ENCODE assay signal across 19 cellular contexts in the genomic region with DNA sequence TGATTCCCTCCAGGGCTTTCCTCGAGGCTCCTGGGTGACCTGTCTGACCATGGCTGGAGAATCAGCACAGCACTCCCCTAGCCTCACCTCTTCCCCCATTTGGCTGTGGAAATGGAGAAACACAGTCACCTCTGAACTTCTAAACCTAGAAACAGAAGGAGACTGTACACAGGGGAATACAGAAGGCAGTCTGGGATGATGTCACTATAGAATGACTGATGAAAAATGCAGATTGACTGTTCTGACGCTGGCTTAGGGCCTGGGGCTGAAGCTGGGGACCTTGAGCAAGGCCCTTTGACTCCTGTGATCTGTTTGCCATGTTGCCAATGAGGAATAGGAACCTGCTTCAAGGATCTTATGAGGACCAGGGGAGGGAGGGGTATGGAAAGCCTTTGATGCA. TPM values are rescaled to one million over a fixed set of nuclear protein-coding genes. Genes with fewer than 3 reads are reported as not detected.
DNase-seq lines count a peak whose midpoint lies in the region; ATAC-seq, FAIRE-seq and TF ChIP-seq lines count a peak whose summit lies in the region.
"Had no signal": no experiment of that assay in that cellular context is flagged by ENCODE, and none has a peak within 500 bp of the region (broad histone marks: within the 10 kb centered on the region; RNA-seq: fewer than 3 reads in every experiment).

No MANE protein-coding gene starts in this region.

- no peak overlapping the region for H3K4me3 ChIP-seq in CD4-positive, alpha-beta memory T cell (ENCODE audit: low read length in 2 of 2)
- no peak overlapping the region for H3K4me3 ChIP-seq in HEK293 (ENCODE audit: low read depth, low read length)
- H3K4me3 ChIP-seq in K562 = no peak overlapping the region
- H3K4me3 ChIP-seq in SJCRH30 = no peak overlapping the region
- H3K4me3 ChIP-seq: pancreas, skin epidermis, tibial artery had no signal

- H3K9ac ChIP-seq in K562 (ENCODE audit: insufficient read depth in 1 of 2, low read depth in 2 of 2, low read length in 2 of 2) = no peak overlapping the region

- H3K27me3 ChIP-seq in CD4-positive, alpha-beta memory T cell (ENCODE audit: insufficient read depth, low read length) = no peaks in the 10 kb centered on the region
- H3K27me3 ChIP-seq in K562 (ENCODE audit: control insufficient read depth in 2 of 2, insufficient read depth in 2 of 2, low read length in 2 of 2) (peaks cover 0 to 8% of the 10 kb centered on the region in 2 experiments; a peak in 1 of 5 replicates), SJCRH30 (no peaks in the 10 kb centered on the region)
- H3K27me3 ChIP-seq: BE2C, pancreas, tibial artery had no signal

- no peak overlapping the region for H3K27ac ChIP-seq in CD4-positive, alpha-beta memory T cell (ENCODE audit: low read depth, low read length)
- no peak overlapping the region for H3K27ac ChIP-seq in HEK293 (ENCODE audit: extremely low read depth, low read depth, low read length)
- H3K27ac ChIP-seq in K562 (ENCODE audit: extremely low read depth, low read depth, low read length) = no peak overlapping the region
- no peak overlapping the region for H3K27ac ChIP-seq in SJCRH30
- H3K27ac ChIP-seq: pancreas, RWPE1, skin epidermis, tibial artery had no signal

- TF ChIP-seq POLR2A in K562 (conservative IDR thresholded peaks at IDR 0.05) = no peak

- no peak for TF ChIP-seq CTCF in HEK293 (tag by site-specific recombination; IDR thresholded peaks at IDR 0.05)
- no peak for TF ChIP-seq CTCF in K562 (IDR thresholded peaks at IDR 0.05 in 2 of 3, conservative IDR thresholded peaks at IDR 0.05 in 1 of 3; ENCODE audit: insufficient read depth in 2 of 3, low read depth in 1 of 3, low read length in 3 of 3)

- WGBS in K562 (ENCODE audit: insufficient coverage, low coverage, missing lambda C conversion rate) = 3% methylated on average over 2 of the region's 2 CpGs

- TF ChIP-seq EP300 in K562 (IDR thresholded peaks at IDR 0.05; ENCODE audit: low read length) = no peak

- peaks cover 7 to 10% (median 9%) of the 10 kb centered on the region in 4 donors for H3K4me1 Mint-ChIP-seq in CD4-positive, alpha-beta memory T cell
- H3K4me1 Mint-ChIP-seq in natural killer cell treated with Interleukin-12 subunit alpha and Interleukin-12 subunit beta and Interleukin-15 and Interleukin-18, amount 100 ng/mL, for 72 hours (ENCODE audit: low read depth in 2 of 2) = peaks cover 5 to 18% of the 10 kb centered on the region in 2 donors

- H3K4me1 ChIP-seq in CD4-positive, alpha-beta memory T cell (ENCODE audit: insufficient read depth, low read length) = no peaks in the 10 kb centered on the region
- no peaks in the 10 kb centered on the region for H3K4me1 ChIP-seq in HEK293 (ENCODE audit: control insufficient read depth, insufficient read depth, low read length)
- H3K4me1 ChIP-seq in K562 (replicated peaks in 1 of 2; ENCODE audit: control insufficient read depth in 2 of 2, insufficient read depth in 2 of 2, low read length in 2 of 2) = no peaks in the 10 kb centered on the region
- H3K4me1 ChIP-seq in SJCRH30 = no peaks in the 10 kb centered on the region
- H3K4me1 ChIP-seq: BE2C, pancreas, tibial artery had no signal

- DNase-seq in CD4-positive, alpha-beta memory T cell = no peak
- no peak for DNase-seq in K562 (ENCODE audit: extremely low read depth in 1 of 4, low spot score in 3 of 4)
- DNase-seq in natural killer cell treated with Interleukin-12 subunit alpha and Interleukin-12 subunit beta and Interleukin-15 and Interleukin-18, amount 100 ng/mL, for 72 hours (ENCODE audit: low spot score) = no peak
- no peak for DNase-seq in GF-D8 (lab: John Stamatoyannopoulos, UW)
- no peak for DNase-seq in effector CD8-positive, alpha-beta T cell (lab: John Stamatoyannopoulos, UW)
- DNase-seq in SJCRH30 = no peak
- DNase-seq: activated T-cell treated with anti-CD3 and anti-CD28 coated beads for 4 hours; amniotic stem cell; BE2C; foreskin fibroblast; NCI-H1930; NCI-H446; pancreas; stimulated activated CD4-positive, alpha-beta T cell treated with anti-CD3 and anti-CD28 coated beads, Interleukin-4, amount 100 ng/mL, for 24 hours; tibial artery had no signal

- H3K9me3 Mint-ChIP-seq in CD4-positive, alpha-beta memory T cell = no peaks in the 10 kb centered on the region
- no peaks in the 10 kb centered on the region for H3K9me3 Mint-ChIP-seq in natural killer cell treated with Interleukin-12 subunit alpha and Interleukin-12 subunit beta and Interleukin-15 and Interleukin-18, amount 100 ng/mL, for 72 hours

- H4K20me1 ChIP-seq in K562 (replicated peaks; ENCODE audit: control insufficient read depth, insufficient read depth, low read length) = 0 out of 2 replicates have a peak, but pooled peaks cover 4% of the 10 kb centered on the region

- H2AFZ ChIP-seq in K562 (ENCODE audit: low read depth, low read length) = no peak overlapping the region

- H3K36me3 Mint-ChIP-seq in CD4-positive, alpha-beta memory T cell = peaks cover 43 to 70% of the 10 kb centered on the region in 2 donors
- peaks cover 6% of the 10 kb centered on the region for H3K36me3 Mint-ChIP-seq in natural killer cell treated with Interleukin-12 subunit alpha and Interleukin-12 subunit beta and Interleukin-15 and Interleukin-18, amount 100 ng/mL, for 72 hours

- H3K9me3 ChIP-seq in CD4-positive, alpha-beta memory T cell (ENCODE audit: control insufficient read depth in 1 of 2, low read length in 2 of 2) = no peaks in the 10 kb centered on the region
- H3K9me3 ChIP-seq in HEK293 (ENCODE audit: control insufficient read depth, insufficient read depth, low read depth, low read length) (no peaks in the 10 kb centered on the region), K562 (replicated peaks; ENCODE audit: control insufficient read depth, insufficient read depth, low read depth, low read length) (no peaks in the 10 kb centered on the region), SJCRH30 (replicated peaks) (no peaks in the 10 kb centered on the region)
- H3K9me3 ChIP-seq: BE2C, pancreas, tibial artery had no signal

- BruUV-seq in K562 (replicated peaks; lab: Mats Ljungman, UMichigan) = no TSS peak

- no peak overlapping the region for H3K4me3 Mint-ChIP-seq in CD4-positive, alpha-beta memory T cell
- no peak overlapping the region for H3K4me3 Mint-ChIP-seq in natural killer cell treated with Interleukin-12 subunit alpha and Interleukin-12 subunit beta and Interleukin-15 and Interleukin-18, amount 100 ng/mL, for 72 hours

- H3K27ac Mint-ChIP-seq in CD4-positive, alpha-beta memory T cell = peak overlapping the region in 5 of 7 donors; percentile 67 to 90 (median 81)
- peak overlapping the region; percentile 49 to 87 for H3K27ac Mint-ChIP-seq in natural killer cell treated with Interleukin-12 subunit alpha and Interleukin-12 subunit beta and Interleukin-15 and Interleukin-18, amount 100 ng/mL, for 72 hours

- no peaks in the 10 kb centered on the region for H3K79me2 ChIP-seq in K562 (ENCODE audit: control insufficient read depth, insufficient read depth, low read length)

- no peak overlapping the region for H3K4me2 ChIP-seq in K562 (ENCODE audit: insufficient read depth, low read length)

- ATAC-seq in K562 = peak; percentile 66
- no peak for ATAC-seq in natural killer cell treated with Interleukin-12 subunit alpha and Interleukin-12 subunit beta and Interleukin-15 and Interleukin-18, amount 100 ng/mL, for 72 hours

- intact Hi-C loops in CD4-positive, alpha-beta memory T cell (cut with micrococcal nuclease) = no loop called here
- intact Hi-C loops in K562 (cut with micrococcal nuclease) = no loop called here

- in situ Hi-C loops in K562 (cut with MboI) = no loop called here

- peaks cover 2% of the 10 kb centered on the region for H3K9me1 ChIP-seq in K562 (ENCODE audit: control insufficient read depth, insufficient read depth, low read length)

- CTCF ChIA-PET in CD4-positive, alpha-beta memory T cell (lab: Charles Lee; ENCODE audit: partially characterized antibody) = interaction anchor here (0.8 to 3.1 kb wide), 4 partner anchors 17 to 66 kb away, joined by 3 to 16 read pairs (median 6); no protein-coding TSS in a partner anchor
- CTCF ChIA-PET in HEK293 (lab: Yijun Ruan, JAX) = interaction anchor here (0.7 to 1.1 kb wide), 2 partner anchors 56 to 91 kb away, joined by 3 read pairs; no protein-coding TSS in a partner anchor
- CTCF ChIA-PET in K562 (lab: Yijun Ruan, JAX; ENCODE audit: low intra/inter-chr PET ratio) = interaction anchor here (0.6 kb wide), 1 partner anchor 1951 kb away, joined by 3 read pairs; no protein-coding TSS in a partner anchor

- POLR2A ChIA-PET in CD4-positive, alpha-beta memory T cell (lab: Charles Lee; ENCODE audit: partially characterized antibody) = interaction anchor here (0.7 kb wide), 1 partner anchor 32 kb away, joined by 3 read pairs; no protein-coding TSS in a partner anchor
- POLR2A ChIA-PET in HEK293 (lab: Yijun Ruan, JAX) (no interaction called here), K562 (lab: Yijun Ruan, JAX) (interaction anchor here (0.7 kb wide), 1 partner anchor 67 kb away, joined by 3 read pairs; no protein-coding TSS in a partner anchor)

- H3K36me3 ChIP-seq in CD4-positive, alpha-beta memory T cell (ENCODE audit: insufficient read depth, low read length) = peaks cover 59% of the 10 kb centered on the region
- H3K36me3 ChIP-seq in HEK293 (ENCODE audit: control insufficient read depth in 2 of 2, insufficient read depth in 1 of 2, low read length in 2 of 2) (peaks cover 0 to 9% of the 10 kb centered on the region in 2 experiments; a peak in 1 of 3 replicates), K562 (ENCODE audit: control insufficient read depth, insufficient read depth, low read length) (no peaks in the 10 kb centered on the region), SJCRH30 (no peaks in the 10 kb centered on the region)
- H3K36me3 ChIP-seq: BE2C had no signal

- FAIRE-seq in K562 (lab: Jason Lieb, UNC) = no peak
- FAIRE-seq: endometrium, pancreas had no signal

- TF ChIP-seq RAD21 in K562 (CRISPR knock-in tag; conservative IDR thresholded peaks at IDR 0.05 in 1 of 2, IDR thresholded peaks at IDR 0.05 in 1 of 2) = no peak

- no peaks in the 10 kb centered on the region for H3K27me3 Mint-ChIP-seq in CD4-positive, alpha-beta memory T cell
- H3K27me3 Mint-ChIP-seq in natural killer cell treated with Interleukin-12 subunit alpha and Interleukin-12 subunit beta and Interleukin-15 and Interleukin-18, amount 100 ng/mL, for 72 hours = no peaks in the 10 kb centered on the region

RNA-seq across cellular contexts. Expression of gene ANXA6, which starts 24.2 kb away (rescaled TPM):
- 100 to 1,000 TPM; 318 to 342 TPM for total RNA-seq in CD4-positive, alpha-beta memory T cell
- polyA plus RNA-seq in CD4-positive, alpha-beta memory T cell = 100 to 1,000 TPM; 229 to 330 TPM
- 14.4 and 15.9 TPM in 2 replicates for total RNA-seq in K562 (2011; cell fraction: chromatin; rRNA removed; ENCODE audit: low replicate concordance)
- 6.0 and 8.9 TPM in 2 replicates for total RNA-seq in K562 (2011; cell fraction: nucleolus; rRNA removed)
- 11.6 and 11.7 TPM in 2 replicates for total RNA-seq in K562 (2011; cell fraction: nucleoplasm; rRNA removed)
- total RNA-seq in K562 (2014; rRNA removed) = 8.1 and 11.8 TPM in 2 replicates
- 7.8 and 9.6 TPM in 2 replicates for total RNA-seq in K562 (2014; rRNA removed; fragmentation: Illumina TruSeq; extraction: Trizol)
- 12.0 and 13.2 TPM in 2 replicates for total RNA-seq in K562 (2015; rRNA removed; fragmentation: Illumina TruSeq; extraction: Trizol)
- 11.6 and 12.0 TPM in 2 replicates for total RNA-seq in K562 (2021)
- 8.1 and 27.2 TPM in 2 replicates for polyA plus RNA-seq in K562 (2011; rRNA removed)
- 7.1 and 33.5 TPM in 2 replicates for polyA plus RNA-seq in K562 (2011; cell fraction: cytosol; rRNA removed)
- 5.0 and 18.8 TPM in 2 replicates for polyA plus RNA-seq in K562 (2011; cell fraction: nucleus; rRNA removed)
- polyA plus RNA-seq in K562 (2012) = 13.5 and 16.9 TPM in 2 replicates
- 10.1 and 10.4 TPM in 2 replicates for polyA plus RNA-seq in K562 (2014; fragmentation: Illumina TruSeq; extraction: Trizol)
- 1 to 10 TPM in 1 of 2 experiments, under 1 TPM in 1; 0.70 to 1.9 TPM for polyA plus RNA-seq in K562 (2014; fragmentation: Nextera tagmentation; extraction: Ambion mirVana)
- 8.3 and 8.8 TPM in 2 replicates for polyA plus RNA-seq in K562 (2014; rRNA removed)
- polyA minus RNA-seq in K562 (2011; rRNA and poly(A)+ RNA removed) = 11.3 and 36.0 TPM in 2 replicates
- polyA minus RNA-seq in K562 (2011; cell fraction: cytosol; rRNA and poly(A)+ RNA removed) = 5.2 and 14.0 TPM in 2 replicates
- 6.1 and 27.3 TPM in 2 replicates for polyA minus RNA-seq in K562 (2011; cell fraction: nucleus; rRNA and poly(A)+ RNA removed)
- total RNA-seq in natural killer cell treated with Interleukin-12 subunit alpha and Interleukin-12 subunit beta and Interleukin-15 and Interleukin-18, amount 100 ng/mL, for 72 hours = 100 to 1,000 TPM; 271 to 398 TPM
- 385 and 408 TPM in 2 replicates for total RNA-seq in SJCRH30 (2014; rRNA removed; shearing (Covaris generic))

RNA-seq across cellular contexts. Expression of gene CCDC69, which starts 42.1 kb away (rescaled TPM):
- total RNA-seq in CD4-positive, alpha-beta memory T cell = 10 to 100 TPM; 93.5 to 93.9 TPM
- 10 to 100 TPM; 38.9 to 83.0 TPM for polyA plus RNA-seq in CD4-positive, alpha-beta memory T cell
- 4.2 and 7.7 TPM in 2 replicates for total RNA-seq in K562 (2011; cell fraction: chromatin; rRNA removed; ENCODE audit: low replicate concordance)
- 3.7 and 3.8 TPM in 2 replicates for total RNA-seq in K562 (2011; cell fraction: nucleolus; rRNA removed)
- total RNA-seq in K562 (2011; cell fraction: nucleoplasm; rRNA removed) = 5.5 and 8.5 TPM in 2 replicates
- total RNA-seq in K562 (2014; rRNA removed) (8.0 and 10.7 TPM in 2 replicates), K562 (2014; rRNA removed; fragmentation: Illumina TruSeq; extraction: Trizol) (7.2 and 7.3 TPM in 2 replicates), K562 (2015; rRNA removed; fragmentation: Illumina TruSeq; extraction: Trizol) (10.4 and 10.6 TPM in 2 replicates), K562 (2021) (7.5 and 7.6 TPM in 2 replicates)
- polyA plus RNA-seq in K562 (2011; rRNA removed) (11.5 and 12.2 TPM in 2 replicates), K562 (2014; fragmentation: Illumina TruSeq; extraction: Trizol) (9.6 and 11.1 TPM in 2 replicates), K562 (2014; fragmentation: Nextera tagmentation; extraction: Ambion mirVana) (1 to 10 TPM in 1 of 2 experiments, under 1 TPM in 1; 0.65 to 1.5 TPM), K562 (2014; rRNA removed) (6.6 and 7.2 TPM in 2 replicates)
- 8.8 and 11.5 TPM in 2 replicates for polyA plus RNA-seq in K562 (2011; cell fraction: cytosol; rRNA removed)
- polyA plus RNA-seq in K562 (2011; cell fraction: nucleus; rRNA removed) = 4.4 and 4.6 TPM in 2 replicates
- 10.4 and 12.9 TPM in 2 replicates for polyA plus RNA-seq in K562 (2012)
- polyA minus RNA-seq in K562 (2011; rRNA and poly(A)+ RNA removed) = 8.0 and 8.5 TPM in 2 replicates
- polyA minus RNA-seq in K562 (2011; cell fraction: cytosol; rRNA and poly(A)+ RNA removed) = 3.7 and 3.9 TPM in 2 replicates
- polyA minus RNA-seq in K562 (2011; cell fraction: nucleus; rRNA and poly(A)+ RNA removed) = 1.8 and 3.9 TPM in 2 replicates
- total RNA-seq in natural killer cell treated with Interleukin-12 subunit alpha and Interleukin-12 subunit beta and Interleukin-15 and Interleukin-18, amount 100 ng/mL, for 72 hours = 10 to 100 TPM; 59.6 to 98.5 TPM
- total RNA-seq in SJCRH30 (2014; rRNA removed; shearing (Covaris generic)) = 0.08 and 0.10 TPM in 2 replicates

Comparison
In these comparisons a context has a peak if more than half of its experiments do, and no peak if none do; other contexts are left out.
1. RNA of gene ANXA6, which starts 24.2 kb away (total RNA-seq): 271 to 398 TPM in natural killer cell treated with Interleukin-12 subunit alpha and Interleukin-12 subunit beta and Interleukin-15 and Interleukin-18, amount 100 ng/mL, for 72 hours, 385 to 408 TPM in SJCRH30 and 318 to 342 TPM in CD4-positive, alpha-beta memory T cell; 6.0 to 15.9 TPM in K562; every median in the first group is over 10 times any median in the second.
2. RNA of gene CCDC69, which starts 42.1 kb away (total RNA-seq): 59.6 to 98.5 TPM in natural killer cell treated with Interleukin-12 subunit alpha and Interleukin-12 subunit beta and Interleukin-15 and Interleukin-18, amount 100 ng/mL, for 72 hours and 93.5 to 93.9 TPM in CD4-positive, alpha-beta memory T cell; 3.7 to 10.7 TPM in K562 and 0.08 to 0.10 TPM in SJCRH30; every median in the first group is over 4 times any median in the second.